ENCODE assay signal across 11 cellular contexts in the genomic region with DNA sequence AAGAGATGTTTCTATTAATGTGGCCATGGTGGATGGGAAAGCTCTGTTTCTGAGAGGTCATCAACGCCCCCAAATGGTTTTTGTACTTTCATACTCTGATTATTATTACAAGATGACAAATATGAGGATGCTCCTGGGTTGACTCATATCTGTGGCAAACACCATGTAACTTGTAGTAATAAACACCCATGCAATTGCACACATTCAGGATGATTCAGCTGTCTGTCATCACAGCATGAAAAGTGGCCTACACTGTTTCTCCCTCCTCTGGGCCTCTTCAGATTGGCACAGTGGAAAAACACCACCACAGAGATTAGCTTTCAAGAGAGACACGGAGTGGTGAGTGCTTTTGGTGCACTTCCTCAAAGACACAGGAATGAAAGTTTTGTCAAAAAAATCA.
DNase-seq lines count a peak whose midpoint lies in the region; ATAC-seq and TF ChIP-seq lines count a peak whose summit lies in the region.
"Had no signal": no experiment of that assay in that cellular context is flagged by ENCODE, and none has a peak within 500 bp of the region (broad histone marks: within the 10 kb centered on the region; RNA-seq: fewer than 3 reads in every experiment).

No MANE protein-coding gene starts in this region.

- TF ChIP-seq CTCF in osteocyte (IDR thresholded peaks at IDR 0.05): no peak

- H3K27me3 Mint-ChIP-seq in T-helper 2 cell treated with Interferon-gamma antibody and Interleukin-4, amounts not matched to agents 5 μg/mL and 100 μg/mL, for 36 hours (ENCODE audit: low read depth): peaks cover 5% of the 10 kb centered on the region
- H3K27me3 Mint-ChIP-seq in activated naive CD8-positive, alpha-beta T cell treated with anti-CD3 and anti-CD28 coated beads, Interleukin-2, amount 50 U/mL, for 24 hours: no peaks in the 10 kb centered on the region
- no peaks in the 10 kb centered on the region for H3K27me3 Mint-ChIP-seq in osteocyte (ENCODE audit: unreplicated experiment)
- H3K27me3 Mint-ChIP-seq: natural killer cell treated with Interleukin-12 subunit alpha and Interleukin-12 subunit beta and Interleukin-15 and Interleukin-18, amount 100 ng/mL, for 72 hours had no signal

- no peaks in the 10 kb centered on the region for H3K9me3 Mint-ChIP-seq in T-helper 2 cell treated with Interferon-gamma antibody and Interleukin-4, amounts not matched to agents 5 μg/mL and 100 μg/mL, for 36 hours
- H3K9me3 Mint-ChIP-seq in activated naive CD8-positive, alpha-beta T cell treated with anti-CD3 and anti-CD28 coated beads, Interleukin-2, amount 50 U/mL, for 24 hours: no peaks in the 10 kb centered on the region
- no peaks in the 10 kb centered on the region for H3K9me3 Mint-ChIP-seq in osteocyte (ENCODE audit: unreplicated experiment)
- H3K9me3 Mint-ChIP-seq: natural killer cell treated with Interleukin-12 subunit alpha and Interleukin-12 subunit beta and Interleukin-15 and Interleukin-18, amount 100 ng/mL, for 72 hours had no signal

- no peaks in the 10 kb centered on the region for H3K36me3 Mint-ChIP-seq in T-helper 2 cell treated with Interferon-gamma antibody and Interleukin-4, amounts not matched to agents 5 μg/mL and 100 μg/mL, for 36 hours (ENCODE audit: low read depth)
- no peaks in the 10 kb centered on the region for H3K36me3 Mint-ChIP-seq in activated naive CD8-positive, alpha-beta T cell treated with anti-CD3 and anti-CD28 coated beads, Interleukin-2, amount 50 U/mL, for 24 hours (ENCODE audit: low read depth)
- H3K36me3 Mint-ChIP-seq in osteocyte (ENCODE audit: unreplicated experiment): no peaks in the 10 kb centered on the region
- H3K36me3 Mint-ChIP-seq: natural killer cell treated with Interleukin-12 subunit alpha and Interleukin-12 subunit beta and Interleukin-15 and Interleukin-18, amount 100 ng/mL, for 72 hours had no signal

- peak; percentile 56 for DNase-seq in T-helper 2 cell treated with Interferon-gamma antibody and Interleukin-4, amounts not matched to agents 5 μg/mL and 100 μg/mL, for 36 hours (ENCODE audit: low spot score)
- DNase-seq in T-helper 2 cell (no peak), osteocyte (ENCODE audit: extremely low spot score, unreplicated experiment) (no peak), KBM-7 (no peak), DMS153 (lab: John Stamatoyannopoulos, UW) (no peak)
- no peak for DNase-seq in activated naive CD8-positive, alpha-beta T cell treated with anti-CD3 and anti-CD28 coated beads, Interleukin-2, amount 50 U/mL, for 24 hours
- DNase-seq: activated naive CD4-positive, alpha-beta T cell; AML-193 had no signal

- peaks cover 5% of the 10 kb centered on the region for H3K4me1 Mint-ChIP-seq in T-helper 2 cell treated with Interferon-gamma antibody and Interleukin-4, amounts not matched to agents 5 μg/mL and 100 μg/mL, for 36 hours (ENCODE audit: low read depth)
- H3K4me1 Mint-ChIP-seq in activated naive CD8-positive, alpha-beta T cell treated with anti-CD3 and anti-CD28 coated beads, Interleukin-2, amount 50 U/mL, for 24 hours: peaks cover 7% of the 10 kb centered on the region
- peaks cover 84% of the 10 kb centered on the region for H3K4me1 Mint-ChIP-seq in osteocyte (ENCODE audit: unreplicated experiment)

- H3K4me3 Mint-ChIP-seq in T-helper 2 cell treated with Interferon-gamma antibody and Interleukin-4, amounts not matched to agents 5 μg/mL and 100 μg/mL, for 36 hours: no peak overlapping the region
- no peak overlapping the region for H3K4me3 Mint-ChIP-seq in activated naive CD8-positive, alpha-beta T cell treated with anti-CD3 and anti-CD28 coated beads, Interleukin-2, amount 50 U/mL, for 24 hours
- H3K4me3 Mint-ChIP-seq in osteocyte (ENCODE audit: unreplicated experiment): no peak overlapping the region
- H3K4me3 Mint-ChIP-seq: natural killer cell treated with Interleukin-12 subunit alpha and Interleukin-12 subunit beta and Interleukin-15 and Interleukin-18, amount 100 ng/mL, for 72 hours had no signal

- no peak overlapping the region for H3K27ac Mint-ChIP-seq in T-helper 2 cell treated with Interferon-gamma antibody and Interleukin-4, amounts not matched to agents 5 μg/mL and 100 μg/mL, for 36 hours
- H3K27ac Mint-ChIP-seq in activated naive CD8-positive, alpha-beta T cell treated with anti-CD3 and anti-CD28 coated beads, Interleukin-2, amount 50 U/mL, for 24 hours: no peak overlapping the region
- H3K27ac Mint-ChIP-seq in osteocyte (ENCODE audit: unreplicated experiment): peak overlapping the region; percentile 93
- H3K27ac Mint-ChIP-seq: natural killer cell treated with Interleukin-12 subunit alpha and Interleukin-12 subunit beta and Interleukin-15 and Interleukin-18, amount 100 ng/mL, for 72 hours had no signal

- in situ Hi-C loops in KBM-7 (cut with MboI; ENCODE audit: low pct_unique_long_range_greater_than_20kb, low sequenced_read_pairs): no loop called here

- ATAC-seq in HG03442 (IDR thresholded peaks at IDR 0.05; ENCODE audit: unreplicated experiment) (peak; percentile 92), HG03354 (IDR thresholded peaks at IDR 0.05; ENCODE audit: poor library complexity, severe bottlenecking, unreplicated experiment) (no peak)
- peak; percentile 96 for ATAC-seq in activated naive CD8-positive, alpha-beta T cell treated with anti-CD3 and anti-CD28 coated beads, Interleukin-2, amount 50 U/mL, for 24 hours
